In genomic region chr1:24309762-24310485, GRCh38 we compare ENCODE assay signal across 18 cellular contexts. TPM values are rescaled to one million over a fixed set of nuclear protein-coding genes. Genes with fewer than 3 reads are reported as not detected.
DNase-seq lines count a peak whose midpoint lies in the region; ATAC-seq and TF ChIP-seq lines count a peak whose summit lies in the region.
"Had no signal": no experiment of that assay in that cellular context is flagged by ENCODE, and none has a peak within 500 bp of the region (broad histone marks: within the 10 kb centered on the region; RNA-seq: fewer than 3 reads in every experiment).

No MANE protein-coding gene starts in this region.

- H3K27me3 ChIP-seq in OCI-LY3 (ENCODE audit: low read depth, low read length) (no peaks in the 10 kb centered on the region), heart right ventricle (peaks cover 0 to 30% (median 3%) of the 10 kb centered on the region in 7 donors)
- H3K27me3 ChIP-seq: suprapubic skin had no signal

- H3K27me3 Mint-ChIP-seq in activated CD4-positive, alpha-beta T cell treated with anti-CD3 and anti-CD28 coated beads for 36 hours: peaks cover 19% of the 10 kb centered on the region

- POLR2A ChIA-PET in activated CD4-positive, alpha-beta T cell treated with anti-CD3 and anti-CD28 coated beads for 36 hours (lab: Charles Lee): no interaction called here

- 91 to 94% methylated on average over 4 of the region's 4 CpGs for WGBS in heart right ventricle, 2 donors

- no peaks in the 10 kb centered on the region for H3K9me3 ChIP-seq in OCI-LY3 (ENCODE audit: insufficient read depth, low read length)
- H3K9me3 ChIP-seq in heart right ventricle: no peaks in the 10 kb centered on the region
- H3K9me3 ChIP-seq: suprapubic skin had no signal

- H3K79me2 ChIP-seq in OCI-LY3 (ENCODE audit: low read length): no peaks in the 10 kb centered on the region
- H3K79me2 ChIP-seq: parathyroid adenoma had no signal

- H3K9me3 Mint-ChIP-seq in activated CD4-positive, alpha-beta T cell treated with anti-CD3 and anti-CD28 coated beads for 36 hours (ENCODE audit: low read depth): no peaks in the 10 kb centered on the region

- H3K4me1 ChIP-seq in OCI-LY3 (ENCODE audit: low read length) (peaks cover 65% of the 10 kb centered on the region), heart right ventricle (no peaks in the 10 kb centered on the region)
- H3K4me1 ChIP-seq: parathyroid adenoma had no signal

- H3K36me3 ChIP-seq in OCI-LY3 (replicated peaks; ENCODE audit: low read depth, low read length): no peaks in the 10 kb centered on the region
- H3K36me3 ChIP-seq in heart right ventricle: no peaks in the 10 kb centered on the region
- H3K36me3 ChIP-seq: suprapubic skin had no signal

- intact Hi-C loops in activated CD4-positive, alpha-beta T cell treated with anti-CD3 and anti-CD28 coated beads for 36 hours (cut with DNase I, micrococcal nuclease): loop anchor here in 1 of 2 experiments (1.0 kb wide), 1 partner anchor 55 kb away; no protein-coding TSS in a partner anchor
- intact Hi-C loops in heart right ventricle (cut with DNase I): no loop called here

- peak; percentile 59 for DNase-seq in activated CD4-positive, alpha-beta T cell treated with anti-CD3 and anti-CD28 coated beads for 36 hours
- DNase-seq in activated CD4-positive, alpha-beta T cell treated with anti-CD3 and anti-CD28 coated beads, Interleukin-2, amount 50 U/mL, for 1 hour: no peak
- DNase-seq in AG08395 (ENCODE audit: low spot score) (peak; percentile 28), heart right ventricle (no peak), hypothalamus (lab: John Stamatoyannopoulos, UW) (no peak), NCI-H524 (lab: John Stamatoyannopoulos, UW) (no peak)
- DNase-seq: CD4-positive, CD25-positive, alpha-beta regulatory T cell; islet precursor cell; NCI-H1092 treated with DMSO at 0.1 percent for 48 hours had no signal

- TF ChIP-seq CTCF in OCI-LY3 (IDR thresholded peaks at IDR 0.05; ENCODE audit: low read depth, low read length) (0 out of 2 replicates have a peak, but pooled peaks have one; percentile 4), heart right ventricle (IDR thresholded peaks at IDR 0.05) (no peak)

- no peaks in the 10 kb centered on the region for H4K20me1 ChIP-seq in OCI-LY3 (ENCODE audit: insufficient read depth, low read length)

- H3K4me2 ChIP-seq in OCI-LY3 (ENCODE audit: low read length): peak overlapping the region; percentile 44
- H3K4me2 ChIP-seq: smooth muscle cell had no signal

- no peak overlapping the region for H2AFZ ChIP-seq in OCI-LY3 (ENCODE audit: low read depth, low read length)
- H2AFZ ChIP-seq: parathyroid adenoma had no signal

- no peak overlapping the region for H3K27ac Mint-ChIP-seq in activated CD4-positive, alpha-beta T cell treated with anti-CD3 and anti-CD28 coated beads for 36 hours
- H3K27ac Mint-ChIP-seq: CD4-positive, CD25-positive, alpha-beta regulatory T cell had no signal

- H3K4me3 ChIP-seq in OCI-LY3 (ENCODE audit: low read length) (peak overlapping the region; percentile 8; the same call in 1 of the 2 replicates), heart right ventricle (no peak overlapping the region)
- H3K4me3 ChIP-seq: smooth muscle cell, suprapubic skin had no signal

- CTCF ChIA-PET in activated CD4-positive, alpha-beta T cell treated with anti-CD3 and anti-CD28 coated beads for 36 hours (lab: Charles Lee): interaction anchor here (0.6 to 1.7 kb wide), 10 partner anchors 9 to 148 kb away, joined by 3 to 9 read pairs (median 4); partner anchors contain the start of gene GRHL3

- H3K27ac ChIP-seq in OCI-LY3 (ENCODE audit: low read length) (peak overlapping the region; percentile 86), heart right ventricle (no peak overlapping the region)
- H3K27ac ChIP-seq: parathyroid adenoma, suprapubic skin had no signal

- H3K4me3 Mint-ChIP-seq in activated CD4-positive, alpha-beta T cell treated with anti-CD3 and anti-CD28 coated beads for 36 hours: no peak overlapping the region
- H3K4me3 Mint-ChIP-seq: CD4-positive, CD25-positive, alpha-beta regulatory T cell had no signal

- ATAC-seq in activated CD4-positive, alpha-beta T cell treated with anti-CD3 and anti-CD28 coated beads for 36 hours: peak; percentile 99
- ATAC-seq in esophagus mucosa: peak; percentile 86
- ATAC-seq in heart right ventricle: no peak
- ATAC-seq: SK-N-SH treated with all-trans-retinoic acid at 6 μM for 48 hours had no signal

- peak overlapping the region; percentile 55; the same call in 1 of the 2 replicates for H3K9ac ChIP-seq in OCI-LY3 (ENCODE audit: low read length)
- H3K9ac ChIP-seq: parathyroid adenoma had no signal

- H3K36me3 Mint-ChIP-seq in activated CD4-positive, alpha-beta T cell treated with anti-CD3 and anti-CD28 coated beads for 36 hours (ENCODE audit: low read depth): no peaks in the 10 kb centered on the region
- H3K36me3 Mint-ChIP-seq: CD4-positive, CD25-positive, alpha-beta regulatory T cell had no signal

- H3K4me1 Mint-ChIP-seq in activated CD4-positive, alpha-beta T cell treated with anti-CD3 and anti-CD28 coated beads for 36 hours: peaks cover 7% of the 10 kb centered on the region
- H3K4me1 Mint-ChIP-seq: CD4-positive, CD25-positive, alpha-beta regulatory T cell had no signal

RNA-seq across cellular contexts. Expression of gene GRHL3, which starts 9.2 kb away (rescaled TPM):
- not detected for total RNA-seq in activated CD4-positive, alpha-beta T cell treated with anti-CD3 and anti-CD28 coated beads for 36 hours
- total RNA-seq in esophagus mucosa (177 TPM), heart right ventricle (not detected)
- under 1 TPM in 1 of 2 donors, not detected in 1; 0.03 TPM for polyA plus RNA-seq in heart right ventricle
- total RNA-seq: CD4-positive, CD25-positive, alpha-beta regulatory T cell; endothelial cell of umbilical vein; glomerular endothelial cell; mononuclear cell had no signal
- polyA plus RNA-seq: CD4-positive, CD25-positive, alpha-beta regulatory T cell; endothelial cell of umbilical vein had no signal

Comparison
In these comparisons a context has a peak if more than half of its experiments do, and no peak if none do; other contexts are left out.
1. DNase-seq: peak in activated CD4-positive, alpha-beta T cell treated with anti-CD3 and anti-CD28 coated beads for 36 hours (single experiment) and AG08395 (single experiment); none in activated CD4-positive, alpha-beta T cell treated with anti-CD3 and anti-CD28 coated beads, Interleukin-2, amount 50 U/mL, for 1 hour (single experiment), heart right ventricle (0 of 2), hypothalamus (0 of 51) and NCI-H524 (0 of 2).
2. ATAC-seq: peak in activated CD4-positive, alpha-beta T cell treated with anti-CD3 and anti-CD28 coated beads for 36 hours (single experiment) and esophagus mucosa (single experiment); none in heart right ventricle (0 of 8).
3. RNA of gene GRHL3, which starts 9.2 kb away (total RNA-seq): 177 TPM in esophagus mucosa (single experiment); not detected in activated CD4-positive, alpha-beta T cell treated with anti-CD3 and anti-CD28 coated beads for 36 hours and not detected in heart right ventricle; every median in the first group is over 100 times any median in the second.